In the genomic region with DNA sequence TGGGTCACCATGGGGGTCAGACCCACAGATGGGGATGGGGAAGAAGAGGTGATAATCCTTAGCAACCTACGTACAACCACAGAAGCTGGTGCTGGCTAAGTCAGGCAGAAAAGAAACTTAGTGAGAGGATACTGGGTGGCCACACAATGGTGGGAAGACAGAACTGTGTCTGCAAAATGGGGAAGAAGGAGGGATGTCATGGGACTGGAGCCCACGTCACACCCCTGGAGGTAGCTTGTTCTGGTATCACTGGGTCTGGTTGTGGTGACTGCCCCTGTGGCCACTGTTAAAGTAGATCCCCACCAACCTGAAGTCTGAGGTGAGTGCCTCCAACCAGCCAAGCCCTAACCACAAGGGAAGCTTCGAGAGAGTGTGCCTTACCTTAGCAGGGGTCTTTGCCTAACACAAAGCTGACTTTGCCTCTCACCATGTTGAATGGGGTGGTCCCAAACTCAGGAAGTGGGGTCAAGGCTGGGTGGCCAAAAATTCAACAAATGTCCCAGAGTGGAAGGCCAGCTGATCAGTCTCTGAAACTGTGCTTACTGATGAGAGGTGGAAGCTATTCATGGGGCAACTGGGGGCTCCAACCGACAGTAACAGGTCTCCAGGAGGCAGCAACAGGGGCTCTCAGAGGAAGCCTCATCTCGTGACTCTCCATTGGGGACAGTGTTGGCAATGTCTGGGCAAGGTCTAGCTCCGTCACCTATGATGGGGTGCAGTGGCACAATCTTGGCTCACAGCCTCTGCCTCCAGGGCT, we compare ENCODE assay signal across 28 cellular contexts.
DNase-seq lines count a peak whose midpoint lies in the region; ATAC-seq, FAIRE-seq and TF ChIP-seq lines count a peak whose summit lies in the region.
"Had no signal": no experiment of that assay in that cellular context is flagged by ENCODE, and none has a peak within 500 bp of the region (broad histone marks: within the 10 kb centered on the region; RNA-seq: fewer than 3 reads in every experiment).

No MANE protein-coding gene starts in this region.

- no peaks in the 10 kb centered on the region for H3K27me3 ChIP-seq in OCI-LY1 (ENCODE audit: insufficient read depth, low read length)
- H3K27me3 ChIP-seq: BLaER1 treated with 17β-estradiol and CSF1 and Interleukin-3, amounts not matched to agents 10 nM and 100 nM; right atrium auricular region; tibial nerve had no signal

- peaks cover 9% of the 10 kb centered on the region for H3K9me3 Mint-ChIP-seq in stimulated activated memory B cell treated with anti-CD40 and anti-IgM and Interleukin-4, amounts not matched to agents 10 μg/mL and 1 μg/mL and 100 μg/mL, for 72 hours
- peaks cover 17% of the 10 kb centered on the region for H3K9me3 Mint-ChIP-seq in T-helper 2 cell treated with Interferon-gamma antibody and Interleukin-4, amounts not matched to agents 5 μg/mL and 100 μg/mL, for 36 hours
- H3K9me3 Mint-ChIP-seq: effector memory CD8-positive, alpha-beta T cell had no signal

- H3K36me3 ChIP-seq in OCI-LY1 (ENCODE audit: insufficient read depth, low read length) = peaks cover 80% of the 10 kb centered on the region
- H3K36me3 ChIP-seq: right atrium auricular region, tibial nerve had no signal

- H3K27ac ChIP-seq in OCI-LY1 (ENCODE audit: low read depth, low read length, poor library complexity, severe bottlenecking) = peak overlapping the region; percentile 88
- H3K27ac ChIP-seq: BLaER1 treated with 17β-estradiol and CSF1 and Interleukin-3, amounts not matched to agents 10 nM and 100 nM; coronary artery; parathyroid adenoma; right atrium auricular region; tibial nerve had no signal

- H3K4me2 ChIP-seq in OCI-LY1 (ENCODE audit: low read length) = no peak overlapping the region
- H3K4me2 ChIP-seq: GM23338 had no signal

- FAIRE-seq in GM12892 (lab: Jason Lieb, UNC) (peak; percentile 78), H54 (lab: Jason Lieb, UNC) (no peak)
- FAIRE-seq: GM19239 had no signal

- H3K9ac ChIP-seq in OCI-LY1 (ENCODE audit: low read length) = no peak overlapping the region
- H3K9ac ChIP-seq: BLaER1 treated with 17β-estradiol and CSF1 and Interleukin-3, amounts not matched to agents 10 nM and 100 nM; parathyroid adenoma had no signal

- peaks cover 35% of the 10 kb centered on the region for H3K4me1 ChIP-seq in OCI-LY1 (ENCODE audit: insufficient read depth, low read length, severe bottlenecking)
- H3K4me1 ChIP-seq: right atrium auricular region, tibial nerve had no signal

- peaks cover 61% of the 10 kb centered on the region for H3K36me3 Mint-ChIP-seq in stimulated activated memory B cell treated with anti-CD40 and anti-IgM and Interleukin-4, amounts not matched to agents 10 μg/mL and 1 μg/mL and 100 μg/mL, for 72 hours
- peaks cover 16% of the 10 kb centered on the region for H3K36me3 Mint-ChIP-seq in T-helper 2 cell treated with Interferon-gamma antibody and Interleukin-4, amounts not matched to agents 5 μg/mL and 100 μg/mL, for 36 hours (ENCODE audit: low read depth)

- peak; percentile 49 for ATAC-seq in stimulated activated memory B cell treated with anti-CD40 and anti-IgM and Interleukin-4, amounts not matched to agents 10 μg/mL and 1 μg/mL and 100 μg/mL, for 72 hours
- ATAC-seq: effector memory CD8-positive, alpha-beta T cell; GM23338 had no signal

- peak overlapping the region; percentile 10 for H3K4me3 Mint-ChIP-seq in stimulated activated memory B cell treated with anti-CD40 and anti-IgM and Interleukin-4, amounts not matched to agents 10 μg/mL and 1 μg/mL and 100 μg/mL, for 72 hours
- H3K4me3 Mint-ChIP-seq in T-helper 2 cell treated with Interferon-gamma antibody and Interleukin-4, amounts not matched to agents 5 μg/mL and 100 μg/mL, for 36 hours = no peak overlapping the region
- H3K4me3 Mint-ChIP-seq: activated CD4-positive, alpha-beta memory T cell treated with anti-CD3 and anti-CD28 coated beads, Interleukin-2, amount 10 ng/mL, durations not matched to agents 7 days and 5 days; effector memory CD8-positive, alpha-beta T cell; GM23338; HFFc6; neural crest cell had no signal

- H3K79me2 ChIP-seq in OCI-LY1 (ENCODE audit: insufficient read depth, low read length) = peaks cover 51% of the 10 kb centered on the region
- H3K79me2 ChIP-seq: parathyroid adenoma had no signal

- no peak overlapping the region for H3K4me3 ChIP-seq in OCI-LY1 (ENCODE audit: low read depth, low read length, poor library complexity, severe bottlenecking)
- H3K4me3 ChIP-seq: BLaER1 treated with 17β-estradiol and CSF1 and Interleukin-3, amounts not matched to agents 10 nM and 100 nM; coronary artery; GM23338; right atrium auricular region; tibial nerve had no signal

- H2AFZ ChIP-seq in OCI-LY1 (ENCODE audit: low read length) = no peak overlapping the region
- H2AFZ ChIP-seq: GM23338, parathyroid adenoma had no signal

- peaks cover 63% of the 10 kb centered on the region for H3K4me1 Mint-ChIP-seq in stimulated activated memory B cell treated with anti-CD40 and anti-IgM and Interleukin-4, amounts not matched to agents 10 μg/mL and 1 μg/mL and 100 μg/mL, for 72 hours
- H3K4me1 Mint-ChIP-seq in T-helper 2 cell treated with Interferon-gamma antibody and Interleukin-4, amounts not matched to agents 5 μg/mL and 100 μg/mL, for 36 hours (ENCODE audit: low read depth) = peaks cover 9% of the 10 kb centered on the region

- TF ChIP-seq POLR2A in GM12892 (IDR thresholded peaks at IDR 0.05; ENCODE audit: low read depth, low read length) (no peak), H54 (IDR thresholded peaks at IDR 0.05; ENCODE audit: low read depth, low read length) (no peak)

- 0 out of 2 replicates have a peak, but pooled peaks cover 15% of the 10 kb centered on the region for H3K9me3 ChIP-seq in OCI-LY1 (ENCODE audit: low read length)

- H4K20me1 ChIP-seq in OCI-LY1 (ENCODE audit: insufficient read depth, low read length) = no peaks in the 10 kb centered on the region
- H4K20me1 ChIP-seq: BLaER1 treated with 17β-estradiol and CSF1 and Interleukin-3, amounts not matched to agents 10 nM and 100 nM had no signal

- H3F3A ChIP-seq in OCI-LY1 (ENCODE audit: insufficient read depth, low read length) = no peaks in the 10 kb centered on the region

- no peak for TF ChIP-seq CTCF in OCI-LY1 (IDR thresholded peaks at IDR 0.05; ENCODE audit: low read length)

- peak overlapping the region; percentile 85 for H3K27ac Mint-ChIP-seq in stimulated activated memory B cell treated with anti-CD40 and anti-IgM and Interleukin-4, amounts not matched to agents 10 μg/mL and 1 μg/mL and 100 μg/mL, for 72 hours
- H3K27ac Mint-ChIP-seq in T-helper 2 cell treated with Interferon-gamma antibody and Interleukin-4, amounts not matched to agents 5 μg/mL and 100 μg/mL, for 36 hours = no peak overlapping the region
- H3K27ac Mint-ChIP-seq: activated CD4-positive, alpha-beta memory T cell treated with anti-CD3 and anti-CD28 coated beads, Interleukin-2, amount 10 ng/mL, durations not matched to agents 7 days and 5 days; GM23338; HFFc6 had no signal

- DNase-seq in GM12892 (ENCODE audit: insufficient read length) (no peak), islet precursor cell (peak; percentile 16), kidney tubule cell (ENCODE audit: low spot score) (no peak), H54 (ENCODE audit: insufficient read length, low spot score) (no peak)
- no peak for DNase-seq in T-helper 2 cell treated with Interferon-gamma antibody and Interleukin-4, amounts not matched to agents 5 μg/mL and 100 μg/mL, for 36 hours (ENCODE audit: low spot score)
- DNase-seq: activated CD4-positive, alpha-beta memory T cell treated with anti-CD3 and anti-CD28 coated beads, Interleukin-2, amount 10 ng/mL, durations not matched to agents 7 days and 5 days; activated CD4-positive, CD25-positive, alpha-beta regulatory T cell treated with anti-CD3 and anti-CD28 coated beads, Interleukin-2, amount 50 U/mL, for 72 hours; activated effector memory CD4-positive, alpha-beta T cell treated with Interleukin-2 at 50 U/mL for 16 hours; caudate nucleus; COR-L47; DMS53; effector memory CD8-positive, alpha-beta T cell; HFFc6; hippocampal formation; IMR-90; left cardiac atrium; OCI-M1; stimulated activated CD4-positive, alpha-beta T cell treated with anti-CD3 and anti-CD28 coated beads, Interleukin-2, amount 100 ng/mL, for 48 hours had no signal

- H3K27me3 Mint-ChIP-seq in stimulated activated memory B cell treated with anti-CD40 and anti-IgM and Interleukin-4, amounts not matched to agents 10 μg/mL and 1 μg/mL and 100 μg/mL, for 72 hours = no peaks in the 10 kb centered on the region
- H3K27me3 Mint-ChIP-seq in T-helper 2 cell treated with Interferon-gamma antibody and Interleukin-4, amounts not matched to agents 5 μg/mL and 100 μg/mL, for 36 hours (ENCODE audit: low read depth) = peaks cover under 1% of the 10 kb centered on the region
- H3K27me3 Mint-ChIP-seq: activated CD4-positive, alpha-beta memory T cell treated with anti-CD3 and anti-CD28 coated beads, Interleukin-2, amount 10 ng/mL, durations not matched to agents 7 days and 5 days; effector memory CD8-positive, alpha-beta T cell had no signal

- H3K9me2 ChIP-seq in OCI-LY1 (ENCODE audit: low read depth, low read length) = no peaks in the 10 kb centered on the region
